8 cellular contexts compared by ENCODE assay signal in genomic region chr7:18570890-18571478, GRCh38.
DNase-seq lines count a peak whose midpoint lies in the region; ATAC-seq, FAIRE-seq and TF ChIP-seq lines count a peak whose summit lies in the region.

No MANE protein-coding gene starts in this region.

- no peaks in the 10 kb centered on the region for H3K4me1 ChIP-seq in kidney (ENCODE audit: control insufficient read depth in 1 of 2, insufficient read depth in 1 of 2, low read depth in 1 of 2, low read length in 2 of 2)

- intact Hi-C loops in kidney (cut with DNase I), result loop anchor here (10.0 kb wide), 1 partner anchor 216 kb away; no protein-coding TSS in a partner anchor

- no peak overlapping the region for H3K9ac ChIP-seq in kidney (ENCODE audit: low read length in 2 of 2)

- H3K9me3 ChIP-seq in kidney (ENCODE audit: control insufficient read depth in 1 of 2, low read length in 2 of 2), result no peaks in the 10 kb centered on the region

- no peaks in the 10 kb centered on the region for H3K36me3 ChIP-seq in kidney (ENCODE audit: control insufficient read depth in 1 of 2, insufficient read depth in 2 of 2, low read length in 2 of 2)

- no peak overlapping the region for H3K27ac ChIP-seq in kidney (ENCODE audit: low read depth in 2 of 2, low read length in 2 of 2)

- peak; percentile 97 for FAIRE-seq in kidney (lab: Jason Lieb, UNC)

- H3K4me3 ChIP-seq in LNCaP clone FGC (ENCODE audit: low read depth, low read length) (no peak overlapping the region), kidney (ENCODE audit: low read length in 2 of 2) (no peak overlapping the region)

- TF ChIP-seq CTCF in LNCaP clone FGC (IDR thresholded peaks at IDR 0.05; ENCODE audit: control insufficient read depth, extremely low read depth, insufficient read depth), result peak; percentile 62
- peak; percentile 52 for TF ChIP-seq CTCF in kidney (IDR thresholded peaks at IDR 0.05; ENCODE audit: borderline replicate concordance, extremely low read depth, insufficient read depth)

- peak; percentile 55 for DNase-seq in COR-L47 (lab: John Stamatoyannopoulos, UW)
- DNase-seq in LNCaP clone FGC (ENCODE audit: low read depth), result no peak
- peak; percentile 65 for DNase-seq in SW480 (ENCODE audit: low spot score)
- DNase-seq in kidney, result no peak
- DNase-seq in activated CD8-positive, alpha-beta memory T cell treated with anti-CD3 and anti-CD28 coated beads for 24 hours, result no peak
- no peak for DNase-seq in activated T-cell treated with anti-CD3 and anti-CD28 coated beads, Interleukin-2, amount 50 U/mL, for 1 hour

- ATAC-seq in HG03457 (IDR thresholded peaks at IDR 0.05; ENCODE audit: unreplicated experiment) (no peak), HG03565 (IDR thresholded peaks at IDR 0.05; ENCODE audit: unreplicated experiment) (no peak)

Comparison
In these comparisons a context has a peak if more than half of its experiments do, and no peak if none do; other contexts are left out.
1. DNase-seq: peak in COR-L47 (single experiment) and SW480 (single experiment); none in LNCaP clone FGC (single experiment), kidney (single experiment), activated CD8-positive, alpha-beta memory T cell treated with anti-CD3 and anti-CD28 coated beads for 24 hours (single experiment) and activated T-cell treated with anti-CD3 and anti-CD28 coated beads, Interleukin-2, amount 50 U/mL, for 1 hour (single experiment).